ENCODE assay signal across 1 cellular context in genomic region chr5:138504799-138505198, GRCh38.
A peak's percentile ranks its signal among the peaks of the same experiment; 100 is the strongest.
TF ChIP-seq lines count a peak whose summit lies in the region.

No MANE protein-coding gene starts in this region.

TF ChIP-seq in SK-N-SH, 30 proteins besides CTCF, POLR2A, EP300 and RAD21 (continued from another document):
- TF ChIP-seq, protein P1, sequence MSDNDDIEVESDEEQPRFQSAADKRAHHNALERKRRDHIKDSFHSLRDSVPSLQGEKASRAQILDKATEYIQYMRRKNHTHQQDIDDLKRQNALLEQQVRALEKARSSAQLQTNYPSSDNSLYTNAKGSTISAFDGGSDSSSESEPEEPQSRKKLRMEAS (IDR thresholded peaks at IDR 0.05; ENCODE audit: low read depth), result peak; percentile 38; the same call in 1 of the 2 replicates
